Comparison of ENCODE assay signal across 21 cellular contexts in genomic region chr14:91139776-91140175, GRCh38. TPM values are rescaled to one million over a fixed set of nuclear protein-coding genes. Genes with fewer than 3 reads are reported as not detected.
DNase-seq lines count a peak whose midpoint lies in the region; ATAC-seq and TF ChIP-seq lines count a peak whose summit lies in the region.
"Had no signal": no experiment of that assay in that cellular context is flagged by ENCODE, and none has a peak within 500 bp of the region (broad histone marks: within the 10 kb centered on the region; RNA-seq: fewer than 3 reads in every experiment).

No MANE protein-coding gene starts in this region.

- no peaks in the 10 kb centered on the region for H3K9me3 ChIP-seq in prostate gland
- H3K9me3 ChIP-seq: colonic mucosa, stomach had no signal

- CTCF ChIA-PET in Calu3 (lab: Charles Lee), result no interaction called here

- no peak for DNase-seq in T-helper 2 cell treated with Interferon-gamma antibody and Interleukin-4, amounts not matched to agents 5 μg/mL and 100 μg/mL, for 36 hours (ENCODE audit: low spot score)
- DNase-seq in T-helper 2 cell, result no peak
- DNase-seq in activated naive CD8-positive, alpha-beta T cell treated with anti-CD3 and anti-CD28 coated beads, Interleukin-2, amount 10 ng/mL, durations not matched to agents 7 days and 5 days, result no peak
- no peak for DNase-seq in neural crest cell (ENCODE audit: low read depth, low spot score)
- no peak for DNase-seq in Calu3
- DNase-seq in prostate gland (ENCODE audit: low spot score), result no peak
- DNase-seq: activated CD4-positive, alpha-beta T cell treated with anti-CD3 and anti-CD28 coated beads for 4 hours; activated gamma-delta T cell; CD4-positive, CD25-positive, alpha-beta regulatory T cell; colonic mucosa; glutamatergic neuron; NCI-H1417 treated with DMSO at 0.1 percent for 48 hours; NK-92 treated with Interleukin-12 subunit alpha and Interleukin-12 subunit beta, amount 100 ng/mL, for 24 hours; retina; SHP77; stimulated activated CD4-positive, alpha-beta T cell treated with anti-CD3 and anti-CD28 coated beads, Interleukin-15, amount 100 ng/mL, for 24 hours; stomach; T1000 had no signal

- peaks cover 49% of the 10 kb centered on the region for H3K36me3 Mint-ChIP-seq in T-helper 2 cell treated with Interferon-gamma antibody and Interleukin-4, amounts not matched to agents 5 μg/mL and 100 μg/mL, for 36 hours (ENCODE audit: low read depth)
- H3K36me3 Mint-ChIP-seq in activated naive CD8-positive, alpha-beta T cell treated with anti-CD3 and anti-CD28 coated beads, Interleukin-2, amount 10 ng/mL, durations not matched to agents 7 days and 5 days, result peaks cover 39% of the 10 kb centered on the region
- H3K36me3 Mint-ChIP-seq in neural crest cell (ENCODE audit: low read depth) (no peaks in the 10 kb centered on the region), Calu3 (ENCODE audit: insufficient read depth, unreplicated experiment) (no peaks in the 10 kb centered on the region)
- H3K36me3 Mint-ChIP-seq: neural progenitor cell had no signal

- no peak for TF ChIP-seq POLR2A in prostate gland (IDR thresholded peaks at IDR 0.05)

- TF ChIP-seq CTCF in neural crest cell (conservative IDR thresholded peaks at IDR 0.05) (no peak), Calu3 (IDR thresholded peaks at IDR 0.05; ENCODE audit: unreplicated experiment) (no peak), prostate gland (IDR thresholded peaks at IDR 0.05) (no peak)

- intact Hi-C loops in Calu3 (cut with micrococcal nuclease; ENCODE audit: unreplicated experiment) (loop anchor here (1.0 to 5.0 kb wide), 2 partner anchors 82 to 236 kb away; no protein-coding TSS in a partner anchor), prostate gland (cut with DNase I) (no loop called here)

- H3K4me3 Mint-ChIP-seq in T-helper 2 cell treated with Interferon-gamma antibody and Interleukin-4, amounts not matched to agents 5 μg/mL and 100 μg/mL, for 36 hours, result no peak overlapping the region
- no peak overlapping the region for H3K4me3 Mint-ChIP-seq in activated naive CD8-positive, alpha-beta T cell treated with anti-CD3 and anti-CD28 coated beads, Interleukin-2, amount 10 ng/mL, durations not matched to agents 7 days and 5 days
- H3K4me3 Mint-ChIP-seq in neural crest cell, result no peak overlapping the region
- no peak overlapping the region for H3K4me3 Mint-ChIP-seq in Calu3 (ENCODE audit: low read depth, unreplicated experiment)
- H3K4me3 Mint-ChIP-seq: neural progenitor cell had no signal

- POLR2A ChIA-PET in activated naive CD8-positive, alpha-beta T cell treated with anti-CD3 and anti-CD28 coated beads, Interleukin-2, amount 10 ng/mL, durations not matched to agents 7 days and 5 days (lab: Charles Lee), result interaction anchor here (0.6 to 1.6 kb wide), 4 partner anchors 13 to 80 kb away, joined by 3 read pairs; partner anchors contain the start of gene RPS6KA5

- no peak overlapping the region for H3K27ac ChIP-seq in prostate gland
- H3K27ac ChIP-seq: colonic mucosa, neural progenitor cell had no signal

- H3K9me3 Mint-ChIP-seq in T-helper 2 cell treated with Interferon-gamma antibody and Interleukin-4, amounts not matched to agents 5 μg/mL and 100 μg/mL, for 36 hours, result no peaks in the 10 kb centered on the region
- H3K9me3 Mint-ChIP-seq in activated naive CD8-positive, alpha-beta T cell treated with anti-CD3 and anti-CD28 coated beads, Interleukin-2, amount 10 ng/mL, durations not matched to agents 7 days and 5 days, result no peaks in the 10 kb centered on the region
- H3K9me3 Mint-ChIP-seq in neural crest cell (no peaks in the 10 kb centered on the region), Calu3 (ENCODE audit: low read depth, unreplicated experiment) (no peaks in the 10 kb centered on the region)
- H3K9me3 Mint-ChIP-seq: CD4-positive, CD25-positive, alpha-beta regulatory T cell; neural progenitor cell had no signal

- TF ChIP-seq RAD21 in Ishikawa (IDR thresholded peaks at IDR 0.05; ENCODE audit: low read depth), result no peak

- H3K27ac Mint-ChIP-seq in T-helper 2 cell treated with Interferon-gamma antibody and Interleukin-4, amounts not matched to agents 5 μg/mL and 100 μg/mL, for 36 hours, result peak overlapping the region; percentile 77
- peak overlapping the region; percentile 72 for H3K27ac Mint-ChIP-seq in activated naive CD8-positive, alpha-beta T cell treated with anti-CD3 and anti-CD28 coated beads, Interleukin-2, amount 10 ng/mL, durations not matched to agents 7 days and 5 days
- H3K27ac Mint-ChIP-seq in neural crest cell (ENCODE audit: unreplicated experiment), result peak overlapping the region; percentile 36
- H3K27ac Mint-ChIP-seq in Calu3 (ENCODE audit: unreplicated experiment), result no peak overlapping the region
- H3K27ac Mint-ChIP-seq: neural progenitor cell had no signal

- no TSS peak for BruUV-seq in Calu3 (replicated peaks; lab: Mats Ljungman, UMichigan)

- no peak overlapping the region for H3K4me3 ChIP-seq in prostate gland
- H3K4me3 ChIP-seq: colonic mucosa, neural progenitor cell, stomach had no signal

- peaks cover 58% of the 10 kb centered on the region for H3K4me1 Mint-ChIP-seq in T-helper 2 cell treated with Interferon-gamma antibody and Interleukin-4, amounts not matched to agents 5 μg/mL and 100 μg/mL, for 36 hours (ENCODE audit: low read depth)
- peaks cover 58% of the 10 kb centered on the region for H3K4me1 Mint-ChIP-seq in activated naive CD8-positive, alpha-beta T cell treated with anti-CD3 and anti-CD28 coated beads, Interleukin-2, amount 10 ng/mL, durations not matched to agents 7 days and 5 days
- H3K4me1 Mint-ChIP-seq in neural crest cell, result peaks cover 5% of the 10 kb centered on the region
- no peaks in the 10 kb centered on the region for H3K4me1 Mint-ChIP-seq in Calu3 (ENCODE audit: low read depth, unreplicated experiment)

- TF ChIP-seq EP300 in Ishikawa (IDR thresholded peaks at IDR 0.05; ENCODE audit: borderline replicate concordance), result no peak

- H3K27me3 Mint-ChIP-seq in T-helper 2 cell treated with Interferon-gamma antibody and Interleukin-4, amounts not matched to agents 5 μg/mL and 100 μg/mL, for 36 hours (ENCODE audit: low read depth), result no peaks in the 10 kb centered on the region
- no peaks in the 10 kb centered on the region for H3K27me3 Mint-ChIP-seq in activated naive CD8-positive, alpha-beta T cell treated with anti-CD3 and anti-CD28 coated beads, Interleukin-2, amount 10 ng/mL, durations not matched to agents 7 days and 5 days
- no peaks in the 10 kb centered on the region for H3K27me3 Mint-ChIP-seq in neural crest cell (ENCODE audit: low read depth)
- no peaks in the 10 kb centered on the region for H3K27me3 Mint-ChIP-seq in Calu3 (ENCODE audit: unreplicated experiment)
- H3K27me3 Mint-ChIP-seq: CD4-positive, CD25-positive, alpha-beta regulatory T cell had no signal

- no peak for ATAC-seq in activated naive CD8-positive, alpha-beta T cell treated with anti-CD3 and anti-CD28 coated beads, Interleukin-2, amount 10 ng/mL, durations not matched to agents 7 days and 5 days (ENCODE audit: low read depth)
- ATAC-seq in GM19397 (IDR thresholded peaks at IDR 0.05; ENCODE audit: unreplicated experiment), result no peak

- H3K36me3 ChIP-seq in prostate gland, result no peaks in the 10 kb centered on the region
- H3K36me3 ChIP-seq: colonic mucosa, neural progenitor cell had no signal

- H3K4me1 ChIP-seq in prostate gland (replicated peaks), result no peaks in the 10 kb centered on the region

- H3K27me3 ChIP-seq in prostate gland (replicated peaks; ENCODE audit: insufficient read depth), result no peaks in the 10 kb centered on the region
- H3K27me3 ChIP-seq: colonic mucosa, neural progenitor cell, stomach had no signal

TF ChIP-seq in Ishikawa, 13 proteins besides CTCF, POLR2A, EP300 and RAD21:
- TF ChIP-seq, protein P1, sequence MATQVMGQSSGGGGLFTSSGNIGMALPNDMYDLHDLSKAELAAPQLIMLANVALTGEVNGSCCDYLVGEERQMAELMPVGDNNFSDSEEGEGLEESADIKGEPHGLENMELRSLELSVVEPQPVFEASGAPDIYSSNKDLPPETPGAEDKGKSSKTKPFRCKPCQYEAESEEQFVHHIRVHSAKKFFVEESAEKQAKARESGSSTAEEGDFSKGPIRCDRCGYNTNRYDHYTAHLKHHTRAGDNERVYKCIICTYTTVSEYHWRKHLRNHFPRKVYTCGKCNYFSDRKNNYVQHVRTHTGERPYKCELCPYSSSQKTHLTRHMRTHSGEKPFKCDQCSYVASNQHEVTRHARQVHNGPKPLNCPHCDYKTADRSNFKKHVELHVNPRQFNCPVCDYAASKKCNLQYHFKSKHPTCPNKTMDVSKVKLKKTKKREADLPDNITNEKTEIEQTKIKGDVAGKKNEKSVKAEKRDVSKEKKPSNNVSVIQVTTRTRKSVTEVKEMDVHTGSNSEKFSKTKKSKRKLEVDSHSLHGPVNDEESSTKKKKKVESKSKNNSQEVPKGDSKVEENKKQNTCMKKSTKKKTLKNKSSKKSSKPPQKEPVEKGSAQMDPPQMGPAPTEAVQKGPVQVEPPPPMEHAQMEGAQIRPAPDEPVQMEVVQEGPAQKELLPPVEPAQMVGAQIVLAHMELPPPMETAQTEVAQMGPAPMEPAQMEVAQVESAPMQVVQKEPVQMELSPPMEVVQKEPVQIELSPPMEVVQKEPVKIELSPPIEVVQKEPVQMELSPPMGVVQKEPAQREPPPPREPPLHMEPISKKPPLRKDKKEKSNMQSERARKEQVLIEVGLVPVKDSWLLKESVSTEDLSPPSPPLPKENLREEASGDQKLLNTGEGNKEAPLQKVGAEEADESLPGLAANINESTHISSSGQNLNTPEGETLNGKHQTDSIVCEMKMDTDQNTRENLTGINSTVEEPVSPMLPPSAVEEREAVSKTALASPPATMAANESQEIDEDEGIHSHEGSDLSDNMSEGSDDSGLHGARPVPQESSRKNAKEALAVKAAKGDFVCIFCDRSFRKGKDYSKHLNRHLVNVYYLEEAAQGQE (IDR thresholded peaks at IDR 0.05; ENCODE audit: low read depth), result no peak
- TF ChIP-seq USF1 (IDR thresholded peaks at IDR 0.05) (peak; percentile 44; the same call in 1 of the 2 replicates), EGR1 (IDR thresholded peaks at IDR 0.05) (no peak)

RNA-seq across cellular contexts. Expression of gene DGLUCY, which starts 25.9 kb away (rescaled TPM):
- total RNA-seq in activated naive CD8-positive, alpha-beta T cell treated with anti-CD3 and anti-CD28 coated beads, Interleukin-2, amount 10 ng/mL, durations not matched to agents 7 days and 5 days, result 100 to 1,000 TPM; 135 to 136 TPM
- total RNA-seq in neural crest cell (13.1 and 15.6 TPM in 2 replicates), Calu3 (2022) (69.3 and 78.5 TPM in 2 replicates), prostate gland (100 to 1,000 TPM in 1 of 2 donors, 10 to 100 TPM in 1; 88.0 to 148 TPM)
